Comparison of ENCODE assay signal across 12 cellular contexts in genomic region chr3:13008114-13008995, GRCh38.
DNase-seq lines count a peak whose midpoint lies in the region; ATAC-seq lines count a peak whose summit lies in the region.
"Had no signal": no experiment of that assay in that cellular context is flagged by ENCODE, and none has a peak within 500 bp of the region (broad histone marks: within the 10 kb centered on the region; RNA-seq: fewer than 3 reads in every experiment).

No MANE protein-coding gene starts in this region.

- peak overlapping the region; percentile 99 for H3K27ac ChIP-seq in naive thymus-derived CD4-positive, alpha-beta T cell (ENCODE audit: low read depth, low read length)

- no peaks in the 10 kb centered on the region for H3K27me3 ChIP-seq in naive thymus-derived CD4-positive, alpha-beta T cell (ENCODE audit: control insufficient read depth in 2 of 2, insufficient read depth in 2 of 2, low read length in 2 of 2)

- H3K4me1 ChIP-seq in naive thymus-derived CD4-positive, alpha-beta T cell (ENCODE audit: control insufficient read depth in 2 of 2, insufficient read depth in 2 of 2, low read length in 2 of 2): peaks cover 86 to 88% of the 10 kb centered on the region in 2 donors

- DNase-seq in stimulated activated naive CD8-positive, alpha-beta T cell treated with anti-CD3 and anti-CD28 coated beads, Interleukin-15, Interleukin-2, amounts not matched to agents 100 U/mL and 50 U/mL, for 24 hours: no peak
- DNase-seq in activated naive CD8-positive, alpha-beta T cell treated with anti-CD3 and anti-CD28 coated beads, Interleukin-2, amount 50 U/mL, for 24 hours: no peak
- DNase-seq in naive thymus-derived CD4-positive, alpha-beta T cell: no peak
- DNase-seq in NCI-H2171 (lab: John Stamatoyannopoulos, UW) (no peak), COR-L47 (lab: John Stamatoyannopoulos, UW) (no peak), NCI-H2107 (lab: John Stamatoyannopoulos, UW) (no peak)
- DNase-seq: amniotic stem cell, NCI-H1105, NCI-H2227 treated with DMSO at 0.1 percent for 48 hours had no signal

- H3K4me1 Mint-ChIP-seq in stimulated activated naive CD8-positive, alpha-beta T cell treated with anti-CD3 and anti-CD28 coated beads, Interleukin-15, Interleukin-2, amounts not matched to agents 100 ng/mL and 50 ng/mL, for 24 hours (ENCODE audit: low read depth): peaks cover 99% of the 10 kb centered on the region
- peaks cover 95% of the 10 kb centered on the region for H3K4me1 Mint-ChIP-seq in activated naive CD8-positive, alpha-beta T cell treated with anti-CD3 and anti-CD28 coated beads, Interleukin-2, amount 50 U/mL, for 24 hours
- peaks cover 82 to 100% (median 91%) of the 10 kb centered on the region in 7 donors for H3K4me1 Mint-ChIP-seq in naive thymus-derived CD4-positive, alpha-beta T cell

- no peak overlapping the region for H3K4me3 Mint-ChIP-seq in stimulated activated naive CD8-positive, alpha-beta T cell treated with anti-CD3 and anti-CD28 coated beads, Interleukin-15, Interleukin-2, amounts not matched to agents 100 ng/mL and 50 ng/mL, for 24 hours
- H3K4me3 Mint-ChIP-seq in activated naive CD8-positive, alpha-beta T cell treated with anti-CD3 and anti-CD28 coated beads, Interleukin-2, amount 50 U/mL, for 24 hours: no peak overlapping the region
- peak overlapping the region; percentile 18 to 96 (median 82) for H3K4me3 Mint-ChIP-seq in naive thymus-derived CD4-positive, alpha-beta T cell

- H3K9me3 ChIP-seq in naive thymus-derived CD4-positive, alpha-beta T cell (ENCODE audit: control insufficient read depth in 2 of 3, low read length in 3 of 3): no peaks in the 10 kb centered on the region

- CTCF ChIA-PET in naive thymus-derived CD4-positive, alpha-beta T cell (lab: Charles Lee): interaction anchor here (2.3 kb wide), 1 partner anchor 14 kb away, joined by 8 read pairs; no protein-coding TSS in a partner anchor

- intact Hi-C loops in naive thymus-derived CD4-positive, alpha-beta T cell (cut with micrococcal nuclease): no loop called here

- peaks cover 13% of the 10 kb centered on the region for H3K36me3 Mint-ChIP-seq in stimulated activated naive CD8-positive, alpha-beta T cell treated with anti-CD3 and anti-CD28 coated beads, Interleukin-15, Interleukin-2, amounts not matched to agents 100 ng/mL and 50 ng/mL, for 24 hours (ENCODE audit: low read depth)
- H3K36me3 Mint-ChIP-seq in activated naive CD8-positive, alpha-beta T cell treated with anti-CD3 and anti-CD28 coated beads, Interleukin-2, amount 50 U/mL, for 24 hours (ENCODE audit: low read depth): peaks cover under 1% of the 10 kb centered on the region
- H3K36me3 Mint-ChIP-seq in naive thymus-derived CD4-positive, alpha-beta T cell: peaks cover 0 to 26% (median 5%) of the 10 kb centered on the region in 5 donors

- H3K9me3 Mint-ChIP-seq in stimulated activated naive CD8-positive, alpha-beta T cell treated with anti-CD3 and anti-CD28 coated beads, Interleukin-15, Interleukin-2, amounts not matched to agents 100 ng/mL and 50 ng/mL, for 24 hours: no peaks in the 10 kb centered on the region
- no peaks in the 10 kb centered on the region for H3K9me3 Mint-ChIP-seq in activated naive CD8-positive, alpha-beta T cell treated with anti-CD3 and anti-CD28 coated beads, Interleukin-2, amount 50 U/mL, for 24 hours
- no peaks in the 10 kb centered on the region for H3K9me3 Mint-ChIP-seq in naive thymus-derived CD4-positive, alpha-beta T cell

- peak overlapping the region; percentile 83 for H3K27ac Mint-ChIP-seq in stimulated activated naive CD8-positive, alpha-beta T cell treated with anti-CD3 and anti-CD28 coated beads, Interleukin-15, Interleukin-2, amounts not matched to agents 100 ng/mL and 50 ng/mL, for 24 hours
- peak overlapping the region; percentile 56 for H3K27ac Mint-ChIP-seq in activated naive CD8-positive, alpha-beta T cell treated with anti-CD3 and anti-CD28 coated beads, Interleukin-2, amount 50 U/mL, for 24 hours
- H3K27ac Mint-ChIP-seq in naive thymus-derived CD4-positive, alpha-beta T cell: peak overlapping the region in 8 of 9 donors; percentile 96 to 100 (median 98)

- H3K4me3 ChIP-seq in naive thymus-derived CD4-positive, alpha-beta T cell (ENCODE audit: low read length): peak overlapping the region; percentile 20

- ATAC-seq in stimulated activated naive CD8-positive, alpha-beta T cell treated with anti-CD3 and anti-CD28 coated beads, Interleukin-15, Interleukin-2, amounts not matched to agents 100 U/mL and 50 U/mL, for 24 hours: no peak
- ATAC-seq in activated naive CD8-positive, alpha-beta T cell treated with anti-CD3 and anti-CD28 coated beads, Interleukin-2, amount 50 U/mL, for 24 hours: no peak
- no peak for ATAC-seq in naive thymus-derived CD4-positive, alpha-beta T cell
- ATAC-seq in HG03520 (IDR thresholded peaks at IDR 0.05; ENCODE audit: unreplicated experiment): no peak
- ATAC-seq: Panc1 had no signal

- peaks cover 0 to 5% (median 3%) of the 10 kb centered on the region in 3 experiments for H3K36me3 ChIP-seq in naive thymus-derived CD4-positive, alpha-beta T cell (ENCODE audit: control insufficient read depth in 2 of 3, insufficient read depth in 3 of 3, low read length in 3 of 3)

- POLR2A ChIA-PET in naive thymus-derived CD4-positive, alpha-beta T cell (lab: Charles Lee): interaction anchor here (3.2 to 5.8 kb wide), 2 partner anchors 7 to 10 kb away, joined by 12 to 41 read pairs; no protein-coding TSS in a partner anchor

- no peaks in the 10 kb centered on the region for H3K27me3 Mint-ChIP-seq in stimulated activated naive CD8-positive, alpha-beta T cell treated with anti-CD3 and anti-CD28 coated beads, Interleukin-15, Interleukin-2, amounts not matched to agents 100 ng/mL and 50 ng/mL, for 24 hours
- H3K27me3 Mint-ChIP-seq in activated naive CD8-positive, alpha-beta T cell treated with anti-CD3 and anti-CD28 coated beads, Interleukin-2, amount 50 U/mL, for 24 hours: no peaks in the 10 kb centered on the region
- H3K27me3 Mint-ChIP-seq in naive thymus-derived CD4-positive, alpha-beta T cell: no peaks in the 10 kb centered on the region

Comparison
In these comparisons a context has a peak if more than half of its experiments do, and no peak if none do; other contexts are left out.
1. H3K4me3 Mint-ChIP-seq: peak in naive thymus-derived CD4-positive, alpha-beta T cell (10 of 10); none in stimulated activated naive CD8-positive, alpha-beta T cell treated with anti-CD3 and anti-CD28 coated beads, Interleukin-15, Interleukin-2, amounts not matched to agents 100 ng/mL and 50 ng/mL, for 24 hours (single experiment) and activated naive CD8-positive, alpha-beta T cell treated with anti-CD3 and anti-CD28 coated beads, Interleukin-2, amount 50 U/mL, for 24 hours (single experiment).
2. Peak in every context shown above with its lines, with median percentiles within 50 percentile points of each other: H3K27ac Mint-ChIP-seq.